Comparison of ENCODE assay signal across 22 cellular contexts in genomic region chr1:158983235-158983634, GRCh38. TPM values are rescaled to one million over a fixed set of nuclear protein-coding genes. Genes with fewer than 3 reads are reported as not detected.
DNase-seq lines count a peak whose midpoint lies in the region; ATAC-seq, FAIRE-seq and TF ChIP-seq lines count a peak whose summit lies in the region.
"Had no signal": no experiment of that assay in that cellular context is flagged by ENCODE, and none has a peak within 500 bp of the region (broad histone marks: within the 10 kb centered on the region; RNA-seq: fewer than 3 reads in every experiment).

No MANE protein-coding gene starts in this region.

- BruUV-seq in HepG2 (replicated peaks; lab: Mats Ljungman, UMichigan) (no TSS peak), K562 (replicated peaks; lab: Mats Ljungman, UMichigan) (no TSS peak)

- FAIRE-seq in HepG2 (lab: Jason Lieb, UNC): no peak
- FAIRE-seq in K562 (lab: Jason Lieb, UNC): no peak
- FAIRE-seq in urothelium cell line (lab: Jason Lieb, UNC): peak; percentile 17
- FAIRE-seq: A549, D721Med, G401.6, GM12891, GM19239 had no signal

- DNase-seq in HepG2 (ENCODE audit: low spot score): no peak
- DNase-seq in right lobe of liver: no peak
- no peak for DNase-seq in K562 (ENCODE audit: extremely low read depth in 1 of 4, low spot score in 3 of 4)
- no peak for DNase-seq in urothelium cell line (ENCODE audit: low spot score)
- no peak for DNase-seq in HPDE6-E6E7 (ENCODE audit: extremely low spot score)
- DNase-seq: AML-193; Caco-2; Calu3; CD4-positive, alpha-beta T cell; CD8-positive, alpha-beta T cell; DMS79 treated with DMSO at 0.1 percent for 48 hours; GF-D8 had no signal

- TF ChIP-seq EP300 in HepG2 (IDR thresholded peaks at IDR 0.05; ENCODE audit: low read depth in 2 of 2, low read length in 2 of 2) (no peak), HepG2 (CRISPR knock-in tag; IDR thresholded peaks at IDR 0.05; ENCODE audit: borderline replicate concordance) (no peak), K562 (IDR thresholded peaks at IDR 0.05; ENCODE audit: low read length) (no peak)

- H3K27me3 ChIP-seq in HepG2 (ENCODE audit: control insufficient read depth in 1 of 2, insufficient read depth in 2 of 2, low read length in 2 of 2) (no peaks in the 10 kb centered on the region), right lobe of liver (no peaks in the 10 kb centered on the region), K562 (ENCODE audit: control insufficient read depth in 2 of 2, insufficient read depth in 2 of 2, low read length in 2 of 2) (no peaks in the 10 kb centered on the region)
- H3K27me3 ChIP-seq: BLaER1 treated with 17β-estradiol and CSF1 and Interleukin-3, amounts not matched to agents 10 nM and 100 nM had no signal

- H4K20me1 ChIP-seq in HepG2 (ENCODE audit: insufficient read depth, low read length): no peaks in the 10 kb centered on the region
- no peaks in the 10 kb centered on the region for H4K20me1 ChIP-seq in K562 (replicated peaks; ENCODE audit: control insufficient read depth, insufficient read depth, low read length)
- H4K20me1 ChIP-seq: BLaER1 treated with 17β-estradiol and CSF1 and Interleukin-3, amounts not matched to agents 10 nM and 100 nM had no signal

- H2AFZ ChIP-seq in HepG2 (ENCODE audit: low read length) (no peak overlapping the region), K562 (ENCODE audit: low read depth, low read length) (no peak overlapping the region)

- TF ChIP-seq CTCF in HepG2 (CRISPR knock-in tag; IDR thresholded peaks at IDR 0.05): no peak
- TF ChIP-seq CTCF in right lobe of liver (IDR thresholded peaks at IDR 0.05): no peak
- no peak for TF ChIP-seq CTCF in K562 (IDR thresholded peaks at IDR 0.05 in 2 of 3, conservative IDR thresholded peaks at IDR 0.05 in 1 of 3; ENCODE audit: insufficient read depth in 2 of 3, low read depth in 1 of 3, low read length in 3 of 3)

- no peaks in the 10 kb centered on the region for H3K36me3 ChIP-seq in HepG2 (replicated peaks in 1 of 2; ENCODE audit: control insufficient read depth in 1 of 2, insufficient read depth in 2 of 2, low read length in 2 of 2)
- H3K36me3 ChIP-seq in right lobe of liver: no peaks in the 10 kb centered on the region
- no peaks in the 10 kb centered on the region for H3K36me3 ChIP-seq in K562 (ENCODE audit: control insufficient read depth, insufficient read depth, low read length)
- H3K36me3 ChIP-seq: BLaER1 treated with 17β-estradiol and CSF1 and Interleukin-3, amounts not matched to agents 10 nM and 100 nM had no signal

- in situ Hi-C loops in HepG2 (cut with HindIII; ENCODE audit: extremely low pct_ligation_motif_present, low pct_unique_long_range_greater_than_20kb): no loop called here
- in situ Hi-C loops in K562 (cut with MboI): no loop called here

- TF ChIP-seq POLR2A in HepG2 (IDR thresholded peaks at IDR 0.05; ENCODE audit: insufficient read depth in 1 of 2, low read depth in 2 of 2, low read length in 2 of 2) (no peak), right lobe of liver (IDR thresholded peaks at IDR 0.05) (no peak), K562 (conservative IDR thresholded peaks at IDR 0.05) (no peak)

- POLR2A ChIA-PET in HepG2 (lab: Yijun Ruan, JAX) (no interaction called here), K562 (lab: Yijun Ruan, JAX) (no interaction called here)

- no peak for TF ChIP-seq RAD21 in HepG2 (CRISPR knock-in tag; IDR thresholded peaks at IDR 0.05)
- no peak for TF ChIP-seq RAD21 in K562 (CRISPR knock-in tag; conservative IDR thresholded peaks at IDR 0.05 in 1 of 2, IDR thresholded peaks at IDR 0.05 in 1 of 2)

- H3K27ac ChIP-seq in HepG2 (ENCODE audit: extremely low read length, insufficient read depth, low read length): no peak overlapping the region
- H3K27ac ChIP-seq in right lobe of liver: no peak overlapping the region
- no peak overlapping the region for H3K27ac ChIP-seq in K562 (ENCODE audit: extremely low read depth, low read depth, low read length)
- H3K27ac ChIP-seq: 22Rv1; A549; BLaER1 treated with 17β-estradiol and CSF1 and Interleukin-3, amounts not matched to agents 10 nM and 100 nM; C4-2B had no signal

- intact Hi-C loops in HepG2 (cut with micrococcal nuclease; ENCODE audit: unreplicated experiment) (no loop called here), right lobe of liver (cut with DNase I) (no loop called here), K562 (cut with micrococcal nuclease) (no loop called here)

- H3K9me3 ChIP-seq in HepG2 (ENCODE audit: low read length): peaks cover 86% of the 10 kb centered on the region
- H3K9me3 ChIP-seq in right lobe of liver: no peaks in the 10 kb centered on the region
- no peaks in the 10 kb centered on the region for H3K9me3 ChIP-seq in K562 (replicated peaks; ENCODE audit: control insufficient read depth, insufficient read depth, low read depth, low read length)
- H3K9me3 ChIP-seq: A549, Caco-2 had no signal

- ATAC-seq in HepG2 (no peak), right lobe of liver (no peak), K562 (no peak)
- ATAC-seq: A549; CD8-positive, alpha-beta T cell had no signal

- CTCF ChIA-PET in HepG2 (lab: Yijun Ruan, JAX; ENCODE audit: low intra/inter-chr PET ratio, low total read pairs): no interaction called here
- CTCF ChIA-PET in K562 (lab: Yijun Ruan, JAX; ENCODE audit: low intra/inter-chr PET ratio): no interaction called here

- H3K9ac ChIP-seq in HepG2 (ENCODE audit: insufficient read depth, low read depth, low read length) (no peak overlapping the region), K562 (ENCODE audit: insufficient read depth in 1 of 2, low read depth in 2 of 2, low read length in 2 of 2) (no peak overlapping the region)
- H3K9ac ChIP-seq: BLaER1 treated with 17β-estradiol and CSF1 and Interleukin-3, amounts not matched to agents 10 nM and 100 nM had no signal

- H3K4me2 ChIP-seq in HepG2 (ENCODE audit: low read depth, low read length) (no peak overlapping the region), K562 (ENCODE audit: insufficient read depth, low read length) (no peak overlapping the region)
- H3K4me2 ChIP-seq: A549; BLaER1 treated with 17β-estradiol and CSF1 and Interleukin-3, amounts not matched to agents 10 nM and 100 nM had no signal

- no peaks in the 10 kb centered on the region for H3K9me1 ChIP-seq in K562 (ENCODE audit: control insufficient read depth, insufficient read depth, low read length)

- H3K4me1 ChIP-seq in HepG2 (ENCODE audit: insufficient read depth, low read length) (no peaks in the 10 kb centered on the region), right lobe of liver (no peaks in the 10 kb centered on the region), K562 (replicated peaks in 1 of 2; ENCODE audit: control insufficient read depth in 2 of 2, insufficient read depth in 2 of 2, low read length in 2 of 2) (no peaks in the 10 kb centered on the region)
- H3K4me1 ChIP-seq: A549; BLaER1 treated with 17β-estradiol and CSF1 and Interleukin-3, amounts not matched to agents 10 nM and 100 nM; Caco-2 had no signal

- H3K4me3 ChIP-seq in HepG2 (replicated peaks in 1 of 3; ENCODE audit: insufficient read depth in 1 of 3, low read depth in 2 of 3, low read length in 3 of 3) (no peak overlapping the region), right lobe of liver (no peak overlapping the region), K562 (no peak overlapping the region)
- H3K4me3 ChIP-seq: A549 had no signal

- H3K79me2 ChIP-seq in HepG2 (ENCODE audit: insufficient read depth, low read length): no peaks in the 10 kb centered on the region
- H3K79me2 ChIP-seq in K562 (ENCODE audit: control insufficient read depth, insufficient read depth, low read length): no peaks in the 10 kb centered on the region

- 2% methylated on average over 2 of the region's 2 CpGs for WGBS in HepG2 (ENCODE audit: low lambda C conversion rate)
- 61% methylated on average over 2 of the region's 2 CpGs for WGBS in right lobe of liver (ENCODE audit: insufficient coverage, low coverage, low lambda C conversion rate, missing lambda C conversion rate)
- WGBS in K562 (ENCODE audit: insufficient coverage, low coverage, missing lambda C conversion rate): 10% methylated on average over 2 of the region's 2 CpGs

RNA-seq across cellular contexts. Expression of gene IFI16, which starts 26.5 kb away (rescaled TPM):
- total RNA-seq in HepG2 (2016; rRNA removed; fragmentation: Illumina TruSeq; extraction: Trizol) (not detected in 2 replicates), right lobe of liver (10 to 100 TPM in 2 of 6 experiments, 1 to 10 TPM in 4; 3.3 to 20.3 (median 9.1) TPM), K562 (2014; rRNA removed) (1.2 and 1.6 TPM in 2 replicates), K562 (2014; rRNA removed; fragmentation: Illumina TruSeq; extraction: Trizol) (0.45 and 1.0 TPM in 2 replicates), K562 (2015; rRNA removed; fragmentation: Illumina TruSeq; extraction: Trizol) (1.4 and 1.9 TPM in 2 replicates), K562 (2021) (1.1 and 1.8 TPM in 2 replicates)
- total RNA-seq in HepG2 (2016; cell fraction: cytosol; rRNA removed; fragmentation: Illumina TruSeq; extraction: Trizol; ENCODE audit: low read depth): not detected in 2 replicates
- total RNA-seq in HepG2 (2016; cell fraction: insoluble cytoplasmic fraction; rRNA removed; fragmentation: Illumina TruSeq; extraction: Trizol): not detected in 2 replicates
- not detected in 2 replicates for total RNA-seq in HepG2 (2016; cell fraction: membrane; rRNA removed; fragmentation: Illumina TruSeq; extraction: Trizol)
- not detected in 2 replicates for total RNA-seq in HepG2 (2016; cell fraction: nucleus; rRNA removed; fragmentation: Illumina TruSeq; extraction: Trizol)
- polyA plus RNA-seq in HepG2 (2011; rRNA removed) (0.04 TPM in 1 of 2 replicates, not detected in the other), K562 (2011; rRNA removed) (0.18 and 0.70 TPM in 2 replicates), K562 (2014; fragmentation: Illumina TruSeq; extraction: Trizol) (2.6 and 3.2 TPM in 2 replicates), K562 (2014; fragmentation: Nextera tagmentation; extraction: Ambion mirVana) (1 to 10 TPM; 1.7 to 2.8 TPM), K562 (2014; rRNA removed) (1.6 and 2.3 TPM in 2 replicates)
- 0.10 TPM in 1 of 2 replicates, not detected in the other for polyA plus RNA-seq in HepG2 (2011; cell fraction: cytosol; rRNA removed)
- polyA plus RNA-seq in HepG2 (2011; cell fraction: nucleus; rRNA removed): 0.14 TPM in 1 of 2 replicates, not detected in the other
- not detected in 2 replicates for polyA plus RNA-seq in HepG2 (2012)
- not detected in 2 replicates for polyA plus RNA-seq in HepG2 (2016; cell fraction: cytosol; fragmentation: Illumina TruSeq; extraction: Trizol; ENCODE audit: low read depth)
- polyA plus RNA-seq in HepG2 (2016; cell fraction: insoluble cytoplasmic fraction; fragmentation: Illumina TruSeq; extraction: Trizol; ENCODE audit: low read depth): not detected in 2 replicates
- polyA plus RNA-seq in HepG2 (2016; cell fraction: membrane; fragmentation: Illumina TruSeq; extraction: Trizol; ENCODE audit: low read depth): not detected in 2 replicates
- not detected in 2 replicates for polyA plus RNA-seq in HepG2 (2016; cell fraction: nucleus; fragmentation: Illumina TruSeq; extraction: Trizol; ENCODE audit: insufficient read depth, low read depth)
- 0.06 and 21.0 TPM in 2 replicates for polyA minus RNA-seq in HepG2 (2011; rRNA and poly(A)+ RNA removed; ENCODE audit: low replicate concordance)
- 0.20 and 0.26 TPM in 2 replicates for polyA minus RNA-seq in HepG2 (2011; cell fraction: cytosol; rRNA and poly(A)+ RNA removed)
- polyA minus RNA-seq in HepG2 (2011; cell fraction: nucleus; rRNA and poly(A)+ RNA removed): not detected in 2 replicates
- total RNA-seq in K562 (2011; cell fraction: chromatin; rRNA removed; ENCODE audit: low replicate concordance): 0.25 and 0.32 TPM in 2 replicates
- total RNA-seq in K562 (2011; cell fraction: nucleolus; rRNA removed): 0.17 TPM in 1 of 2 replicates, not detected in the other
- 0.84 TPM in 1 of 2 replicates, not detected in the other for total RNA-seq in K562 (2011; cell fraction: nucleoplasm; rRNA removed)
- polyA plus RNA-seq in K562 (2011; cell fraction: cytosol; rRNA removed): 0.04 and 0.19 TPM in 2 replicates
- 0.15 and 0.51 TPM in 2 replicates for polyA plus RNA-seq in K562 (2011; cell fraction: nucleus; rRNA removed)
- polyA plus RNA-seq in K562 (2012): 2.9 and 16.3 TPM in 2 replicates
- 0.33 and 0.63 TPM in 2 replicates for polyA minus RNA-seq in K562 (2011; rRNA and poly(A)+ RNA removed)
- 0.67 TPM in 1 of 2 replicates, not detected in the other for polyA minus RNA-seq in K562 (2011; cell fraction: cytosol; rRNA and poly(A)+ RNA removed)
- 0.27 TPM in 1 of 2 replicates, not detected in the other for polyA minus RNA-seq in K562 (2011; cell fraction: nucleus; rRNA and poly(A)+ RNA removed)
- total RNA-seq: Caco-2 had no signal

RNA-seq across cellular contexts. Expression of gene PYHIN1, which starts 51.9 kb away (rescaled TPM):
- not detected in 2 replicates for total RNA-seq in HepG2 (2016; rRNA removed; fragmentation: Illumina TruSeq; extraction: Trizol)
- total RNA-seq in HepG2 (2016; cell fraction: cytosol; rRNA removed; fragmentation: Illumina TruSeq; extraction: Trizol; ENCODE audit: low read depth): not detected in 2 replicates
- total RNA-seq in HepG2 (2016; cell fraction: insoluble cytoplasmic fraction; rRNA removed; fragmentation: Illumina TruSeq; extraction: Trizol): not detected in 2 replicates
- total RNA-seq in HepG2 (2016; cell fraction: membrane; rRNA removed; fragmentation: Illumina TruSeq; extraction: Trizol): not detected in 2 replicates
- not detected in 2 replicates for total RNA-seq in HepG2 (2016; cell fraction: nucleus; rRNA removed; fragmentation: Illumina TruSeq; extraction: Trizol)
- not detected in 2 replicates for polyA plus RNA-seq in HepG2 (2011; rRNA removed)
- not detected in 2 replicates for polyA plus RNA-seq in HepG2 (2011; cell fraction: cytosol; rRNA removed)
- not detected in 2 replicates for polyA plus RNA-seq in HepG2 (2011; cell fraction: nucleus; rRNA removed)
- polyA plus RNA-seq in HepG2 (2012): not detected in 2 replicates
- not detected in 2 replicates for polyA plus RNA-seq in HepG2 (2016; cell fraction: cytosol; fragmentation: Illumina TruSeq; extraction: Trizol; ENCODE audit: low read depth)
- polyA plus RNA-seq in HepG2 (2016; cell fraction: insoluble cytoplasmic fraction; fragmentation: Illumina TruSeq; extraction: Trizol; ENCODE audit: low read depth): not detected in 2 replicates
- polyA plus RNA-seq in HepG2 (2016; cell fraction: membrane; fragmentation: Illumina TruSeq; extraction: Trizol; ENCODE audit: low read depth): not detected in 2 replicates
- not detected in 2 replicates for polyA plus RNA-seq in HepG2 (2016; cell fraction: nucleus; fragmentation: Illumina TruSeq; extraction: Trizol; ENCODE audit: insufficient read depth, low read depth)
- not detected in 2 replicates for polyA minus RNA-seq in HepG2 (2011; rRNA and poly(A)+ RNA removed; ENCODE audit: low replicate concordance)
- not detected in 2 replicates for polyA minus RNA-seq in HepG2 (2011; cell fraction: cytosol; rRNA and poly(A)+ RNA removed)
- polyA minus RNA-seq in HepG2 (2011; cell fraction: nucleus; rRNA and poly(A)+ RNA removed): not detected in 2 replicates
- total RNA-seq in right lobe of liver: 1 to 10 TPM in 2 of 6 experiments, under 1 TPM in 4; 0.22 to 2.2 (median 0.61) TPM
- not detected in 2 replicates for total RNA-seq in K562 (2011; cell fraction: chromatin; rRNA removed; ENCODE audit: low replicate concordance)
- total RNA-seq in K562 (2011; cell fraction: nucleolus; rRNA removed): not detected in 2 replicates
- not detected in 2 replicates for total RNA-seq in K562 (2011; cell fraction: nucleoplasm; rRNA removed)
- total RNA-seq in K562 (2014; rRNA removed): not detected in 2 replicates
- not detected in 2 replicates for total RNA-seq in K562 (2014; rRNA removed; fragmentation: Illumina TruSeq; extraction: Trizol)
- not detected in 2 replicates for total RNA-seq in K562 (2015; rRNA removed; fragmentation: Illumina TruSeq; extraction: Trizol)
- total RNA-seq in K562 (2021): not detected in 2 replicates
- polyA plus RNA-seq in K562 (2011; rRNA removed): not detected in 2 replicates
- polyA plus RNA-seq in K562 (2011; cell fraction: cytosol; rRNA removed): not detected in 2 replicates
- polyA plus RNA-seq in K562 (2011; cell fraction: nucleus; rRNA removed): not detected in 2 replicates
- not detected in 2 replicates for polyA plus RNA-seq in K562 (2012)
- not detected in 2 replicates for polyA plus RNA-seq in K562 (2014; fragmentation: Illumina TruSeq; extraction: Trizol)
- not detected for polyA plus RNA-seq in K562 (2014; fragmentation: Nextera tagmentation; extraction: Ambion mirVana)
- polyA plus RNA-seq in K562 (2014; rRNA removed): not detected in 2 replicates
- not detected in 2 replicates for polyA minus RNA-seq in K562 (2011; rRNA and poly(A)+ RNA removed)
- polyA minus RNA-seq in K562 (2011; cell fraction: cytosol; rRNA and poly(A)+ RNA removed): not detected in 2 replicates
- not detected in 2 replicates for polyA minus RNA-seq in K562 (2011; cell fraction: nucleus; rRNA and poly(A)+ RNA removed)
- total RNA-seq: A172, Caco-2, Calu3 had no signal
- polyA plus RNA-seq: A549, BJ had no signal

Comparison
In these comparisons a context has a peak if more than half of its experiments do, and no peak if none do; other contexts are left out.
1. Of the 241 proteins assayed by ChIP-seq in both HepG2 and K562: peak only in HepG2: RAD51; only in K562: TFE3; in both: none; in neither: 239.